In genomic region chr2:28684142-28684858, GRCh38 we compare ENCODE assay signal across 10 cellular contexts.
DNase-seq lines count a peak whose midpoint lies in the region; ATAC-seq and TF ChIP-seq lines count a peak whose summit lies in the region.
"Had no signal": no experiment of that assay in that cellular context is flagged by ENCODE, and none has a peak within 500 bp of the region (broad histone marks: within the 10 kb centered on the region; RNA-seq: fewer than 3 reads in every experiment).

No MANE protein-coding gene starts in this region.

- peak overlapping the region in 8 of 12 donors; percentile 72 to 86 (median 84) for H3K27ac ChIP-seq in heart left ventricle
- H3K27ac ChIP-seq in iPS-20b (ENCODE audit: low read length) = peak overlapping the region; percentile 43
- peak overlapping the region; percentile 83 to 92 (median 83) for H3K27ac ChIP-seq in thyroid gland

- peak overlapping the region; percentile 56; the same call in 1 of the 2 replicates for H3K9ac ChIP-seq in iPS-20b (ENCODE audit: low read depth, low read length)

- WGBS in heart left ventricle, 4 donors = 69 to 87% (median 80%) methylated on average over 13 of the region's 13 CpGs
- 93 to 94% methylated on average over 12 to 13 of the region's 13 CpGs for WGBS in thyroid gland, 2 donors

- DNase-seq in heart left ventricle = no peak
- DNase-seq in left ventricle myocardium superior = no peak
- no peak for DNase-seq in thyroid gland
- DNase-seq in NCI-H2081 treated with DMSO at 0.1 percent for 48 hours (lab: John Stamatoyannopoulos, UW) = no peak
- DNase-seq: hippocampal formation had no signal

- peaks cover 10 to 55% (median 41%) of the 10 kb centered on the region in 12 donors for H3K4me1 ChIP-seq in heart left ventricle
- peaks cover 20% of the 10 kb centered on the region for H3K4me1 ChIP-seq in iPS-20b (ENCODE audit: insufficient read depth, low read length)
- peaks cover 33 to 40% of the 10 kb centered on the region in 2 donors for H3K4me1 ChIP-seq in thyroid gland

- H3K4me3 ChIP-seq in heart left ventricle = no peak overlapping the region
- no peak overlapping the region for H3K4me3 ChIP-seq in iPS-20b (ENCODE audit: low read length)
- no peak overlapping the region for H3K4me3 ChIP-seq in thyroid gland (replicated peaks in 1 of 3)

- H3K9me3 ChIP-seq in heart left ventricle (no peaks in the 10 kb centered on the region), iPS-20b (ENCODE audit: insufficient read depth, low read depth, low read length) (no peaks in the 10 kb centered on the region), thyroid gland (no peaks in the 10 kb centered on the region)
- H3K9me3 ChIP-seq: ascending aorta had no signal

- no peak for ATAC-seq in heart left ventricle
- ATAC-seq in left ventricle myocardium superior = no peak
- no peak for ATAC-seq in esophagus mucosa
- no peak for ATAC-seq in HG02981 (IDR thresholded peaks at IDR 0.05; ENCODE audit: unreplicated experiment)

- TF ChIP-seq POLR2A in heart left ventricle (IDR thresholded peaks at IDR 0.05) (no peak), thyroid gland (IDR thresholded peaks at IDR 0.05) (no peak)

- H3K27me3 ChIP-seq in heart left ventricle (no peaks in the 10 kb centered on the region), iPS-20b (ENCODE audit: insufficient read depth, low read length) (no peaks in the 10 kb centered on the region), thyroid gland (no peaks in the 10 kb centered on the region)
- H3K27me3 ChIP-seq: ascending aorta had no signal

- intact Hi-C loops in heart left ventricle (cut with DNase I) (loop anchor here in 7 of 10 donors (5.0 to 10.0 kb wide), 4 partner anchors 59 to 92 kb away; partner anchors contain the start of gene PPP1CB (in 4 of the 7)), left ventricle myocardium superior (cut with micrococcal nuclease) (no loop called here), thyroid gland (cut with DNase I) (no loop called here)

- H3K36me3 ChIP-seq in heart left ventricle (no peaks in the 10 kb centered on the region), iPS-20b (ENCODE audit: insufficient read depth, low read depth, low read length) (no peaks in the 10 kb centered on the region), thyroid gland (no peaks in the 10 kb centered on the region)
- H3K36me3 ChIP-seq: ascending aorta had no signal

- TF ChIP-seq CTCF in heart left ventricle (IDR thresholded peaks at IDR 0.05) (no peak), thyroid gland (IDR thresholded peaks at IDR 0.05) (no peak)

TF ChIP-seq in PFSK-1, 5 proteins besides CTCF, POLR2A, EP300 and RAD21:
- TF ChIP-seq FOXP2 (optimal IDR thresholded peaks at IDR 0.05; ENCODE audit: borderline replicate concordance, extremely low read depth, extremely low read length, insufficient read depth) = peak; percentile 41
- TF ChIP-seq POLR2AphosphoS5 (IDR thresholded peaks at IDR 0.05; ENCODE audit: low read depth, low read length) = no peak
- TF ChIP-seq, protein P1, sequence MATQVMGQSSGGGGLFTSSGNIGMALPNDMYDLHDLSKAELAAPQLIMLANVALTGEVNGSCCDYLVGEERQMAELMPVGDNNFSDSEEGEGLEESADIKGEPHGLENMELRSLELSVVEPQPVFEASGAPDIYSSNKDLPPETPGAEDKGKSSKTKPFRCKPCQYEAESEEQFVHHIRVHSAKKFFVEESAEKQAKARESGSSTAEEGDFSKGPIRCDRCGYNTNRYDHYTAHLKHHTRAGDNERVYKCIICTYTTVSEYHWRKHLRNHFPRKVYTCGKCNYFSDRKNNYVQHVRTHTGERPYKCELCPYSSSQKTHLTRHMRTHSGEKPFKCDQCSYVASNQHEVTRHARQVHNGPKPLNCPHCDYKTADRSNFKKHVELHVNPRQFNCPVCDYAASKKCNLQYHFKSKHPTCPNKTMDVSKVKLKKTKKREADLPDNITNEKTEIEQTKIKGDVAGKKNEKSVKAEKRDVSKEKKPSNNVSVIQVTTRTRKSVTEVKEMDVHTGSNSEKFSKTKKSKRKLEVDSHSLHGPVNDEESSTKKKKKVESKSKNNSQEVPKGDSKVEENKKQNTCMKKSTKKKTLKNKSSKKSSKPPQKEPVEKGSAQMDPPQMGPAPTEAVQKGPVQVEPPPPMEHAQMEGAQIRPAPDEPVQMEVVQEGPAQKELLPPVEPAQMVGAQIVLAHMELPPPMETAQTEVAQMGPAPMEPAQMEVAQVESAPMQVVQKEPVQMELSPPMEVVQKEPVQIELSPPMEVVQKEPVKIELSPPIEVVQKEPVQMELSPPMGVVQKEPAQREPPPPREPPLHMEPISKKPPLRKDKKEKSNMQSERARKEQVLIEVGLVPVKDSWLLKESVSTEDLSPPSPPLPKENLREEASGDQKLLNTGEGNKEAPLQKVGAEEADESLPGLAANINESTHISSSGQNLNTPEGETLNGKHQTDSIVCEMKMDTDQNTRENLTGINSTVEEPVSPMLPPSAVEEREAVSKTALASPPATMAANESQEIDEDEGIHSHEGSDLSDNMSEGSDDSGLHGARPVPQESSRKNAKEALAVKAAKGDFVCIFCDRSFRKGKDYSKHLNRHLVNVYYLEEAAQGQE (IDR thresholded peaks at IDR 0.05; ENCODE audit: insufficient read depth in 1 of 2, low read depth in 2 of 2, low read length in 2 of 2) = no peak
- TF ChIP-seq SIN3A (IDR thresholded peaks at IDR 0.05; ENCODE audit: borderline replicate concordance, insufficient read depth, low read length) = no peak

Comparison
In these comparisons a context has a peak if more than half of its experiments do, and no peak if none do; other contexts are left out.
1. intact Hi-C loops: an anchor here in heart left ventricle (5.0 to 10.0 kb wide); none called in left ventricle myocardium superior and thyroid gland.